ENCODE assay signal across 1 cellular context in the genomic region with DNA sequence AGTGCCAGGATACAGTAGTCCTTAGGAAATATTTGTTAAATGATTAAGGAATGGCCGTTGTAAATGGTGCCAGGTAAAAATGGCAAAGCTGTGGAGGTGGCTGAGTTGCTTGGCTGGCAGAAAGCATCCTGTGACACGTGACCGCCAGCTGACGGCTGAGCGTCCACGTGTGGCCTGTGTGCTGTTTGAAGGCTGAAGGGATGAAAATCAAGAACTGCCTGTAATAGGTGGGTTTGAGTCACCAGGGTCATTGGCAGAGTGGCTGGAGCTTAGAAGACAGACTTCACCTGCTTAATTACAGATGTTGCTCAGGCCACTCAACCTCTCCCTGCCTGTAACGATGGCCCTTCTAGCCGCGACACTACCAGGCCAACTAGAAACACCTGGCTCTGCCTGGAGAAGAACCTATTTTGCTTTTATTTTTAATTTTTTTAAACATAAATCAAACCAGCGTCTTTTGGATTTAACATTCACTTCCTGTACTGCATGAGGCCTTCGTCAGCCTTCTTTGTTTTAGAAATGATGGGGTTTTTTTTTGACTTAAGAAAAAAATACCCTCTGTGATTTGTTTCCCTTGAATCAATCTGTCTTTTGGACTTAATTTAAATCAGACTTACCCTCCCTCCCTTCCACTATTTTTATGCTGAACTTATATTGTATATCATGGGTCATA.
A peak's percentile ranks its signal among the peaks of the same experiment; 100 is the strongest.
TF ChIP-seq lines count a peak whose summit lies in the region.

No MANE protein-coding gene starts in this region.

TF ChIP-seq in GM12878, 131 proteins besides CTCF, POLR2A, EP300 and RAD21 (continued from another document):
- TF ChIP-seq, protein P1, sequence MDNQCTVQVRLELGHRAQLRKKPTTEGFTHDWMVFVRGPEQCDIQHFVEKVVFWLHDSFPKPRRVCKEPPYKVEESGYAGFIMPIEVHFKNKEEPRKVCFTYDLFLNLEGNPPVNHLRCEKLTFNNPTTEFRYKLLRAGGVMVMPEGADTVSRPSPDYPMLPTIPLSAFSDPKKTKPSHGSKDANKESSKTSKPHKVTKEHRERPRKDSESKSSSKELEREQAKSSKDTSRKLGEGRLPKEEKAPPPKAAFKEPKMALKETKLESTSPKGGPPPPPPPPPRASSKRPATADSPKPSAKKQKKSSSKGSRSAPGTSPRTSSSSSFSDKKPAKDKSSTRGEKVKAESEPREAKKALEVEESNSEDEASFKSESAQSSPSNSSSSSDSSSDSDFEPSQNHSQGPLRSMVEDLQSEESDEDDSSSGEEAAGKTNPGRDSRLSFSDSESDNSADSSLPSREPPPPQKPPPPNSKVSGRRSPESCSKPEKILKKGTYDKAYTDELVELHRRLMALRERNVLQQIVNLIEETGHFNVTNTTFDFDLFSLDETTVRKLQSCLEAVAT (IDR thresholded peaks at IDR 0.05) = 0 out of 2 replicates have a peak, but pooled peaks have one; percentile 32
- TF ChIP-seq JUNB (IDR thresholded peaks at IDR 0.05) (0 out of 2 replicates have a peak, but pooled peaks have one; percentile 6), NR2C2 (IDR thresholded peaks at IDR 0.05; ENCODE audit: borderline replicate concordance, control insufficient read depth, insufficient read length, low read depth) (no peak), TCF7 (IDR thresholded peaks at IDR 0.05; ENCODE audit: borderline replicate concordance) (no peak), RUNX3 (IDR thresholded peaks at IDR 0.05; ENCODE audit: low read length) (peak; percentile 12; the same call in 1 of the 2 replicates), SMARCA5 (IDR thresholded peaks at IDR 0.05) (no peak), ZSCAN29 (IDR thresholded peaks at IDR 0.05) (no peak), TBL1XR1 (IDR thresholded peaks at IDR 0.05; ENCODE audit: low read depth, low read length) (no peak)
- TF ChIP-seq, protein P2, sequence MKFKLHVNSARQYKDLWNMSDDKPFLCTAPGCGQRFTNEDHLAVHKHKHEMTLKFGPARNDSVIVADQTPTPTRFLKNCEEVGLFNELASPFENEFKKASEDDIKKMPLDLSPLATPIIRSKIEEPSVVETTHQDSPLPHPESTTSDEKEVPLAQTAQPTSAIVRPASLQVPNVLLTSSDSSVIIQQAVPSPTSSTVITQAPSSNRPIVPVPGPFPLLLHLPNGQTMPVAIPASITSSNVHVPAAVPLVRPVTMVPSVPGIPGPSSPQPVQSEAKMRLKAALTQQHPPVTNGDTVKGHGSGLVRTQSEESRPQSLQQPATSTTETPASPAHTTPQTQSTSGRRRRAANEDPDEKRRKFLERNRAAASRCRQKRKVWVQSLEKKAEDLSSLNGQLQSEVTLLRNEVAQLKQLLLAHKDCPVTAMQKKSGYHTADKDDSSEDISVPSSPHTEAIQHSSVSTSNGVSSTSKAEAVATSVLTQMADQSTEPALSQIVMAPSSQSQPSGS (IDR thresholded peaks at IDR 0.05; ENCODE audit: low read length) = no peak
- TF ChIP-seq, protein P3, sequence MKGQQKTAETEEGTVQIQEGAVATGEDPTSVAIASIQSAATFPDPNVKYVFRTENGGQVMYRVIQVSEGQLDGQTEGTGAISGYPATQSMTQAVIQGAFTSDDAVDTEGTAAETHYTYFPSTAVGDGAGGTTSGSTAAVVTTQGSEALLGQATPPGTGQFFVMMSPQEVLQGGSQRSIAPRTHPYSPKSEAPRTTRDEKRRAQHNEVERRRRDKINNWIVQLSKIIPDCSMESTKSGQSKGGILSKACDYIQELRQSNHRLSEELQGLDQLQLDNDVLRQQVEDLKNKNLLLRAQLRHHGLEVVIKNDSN (IDR thresholded peaks at IDR 0.05; ENCODE audit: borderline replicate concordance, extremely low read length, insufficient read depth, low read depth, low read length) = peak; percentile 30
